Comparison of ENCODE assay signal across 22 cellular contexts in the genomic region with DNA sequence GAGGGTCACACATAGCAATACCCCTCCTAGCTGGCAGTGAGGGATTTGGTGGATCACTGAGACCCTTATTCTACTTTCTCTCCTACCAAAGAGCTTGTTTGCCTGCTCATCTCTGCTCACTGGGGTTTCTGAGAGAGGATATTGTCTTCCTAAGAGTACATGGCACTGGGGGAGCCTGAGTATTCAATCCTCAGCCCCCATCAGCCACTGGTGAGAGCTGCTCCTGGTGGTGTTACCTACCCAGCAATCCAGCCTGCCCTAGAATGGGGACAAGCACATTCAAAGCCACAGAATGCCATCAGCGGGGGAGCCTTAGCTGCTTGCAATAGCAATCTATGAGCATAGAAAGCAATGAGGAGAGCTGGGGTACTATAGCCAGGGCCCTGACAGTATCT.
"Had no signal": no experiment of that assay in that cellular context is flagged by ENCODE, and none has a peak within 500 bp of the region (broad histone marks: within the 10 kb centered on the region; RNA-seq: fewer than 3 reads in every experiment).

No MANE protein-coding gene starts in this region.

- H3K36me3 ChIP-seq: adrenal gland, Peyer's patch, SJCRH30 had no signal

- H3K9ac ChIP-seq: SK-N-SH had no signal

- H3K27me3 ChIP-seq: adrenal gland, Peyer's patch, SJCRH30 had no signal

- DNase-seq: activated CD4-positive, alpha-beta T cell treated with anti-CD3 and anti-CD28 coated beads for 4 hours; activated CD8-positive, alpha-beta memory T cell treated with anti-CD3 and anti-CD28 coated beads, Interleukin-2, amount 50 U/mL, for 4 hours; activated CD8-positive, alpha-beta T cell treated with anti-CD3 and anti-CD28 coated beads for 36 hours; activated naive CD4-positive, alpha-beta T cell treated with anti-CD3 and anti-CD28 coated beads, Interleukin-2, amount 50 U/mL, for 16 hours; activated naive CD8-positive, alpha-beta T cell treated with anti-CD3 and anti-CD28 coated beads, Interleukin-2, amount 10 ng/mL, durations not matched to agents 7 days and 5 days; activated T-cell treated with anti-CD3 and anti-CD28 coated beads, Interleukin-2, amount 50 U/mL, for 72 hours; adrenal gland; aorta; Kasumi-1; KBM-7; NCI-H1105 treated with DMSO at 0.1 percent for 48 hours; NCI-H1436 treated with DMSO at 0.1 percent for 48 hours; NCI-H187; NCI-H2081; NCI-H510A treated with DMSO at 0.1 percent for 48 hours; NCI-H69; Peyer's patch; Right ventricle myocardium superior; SK-N-SH had no signal

- ATAC-seq: activated CD4-positive, CD25-positive, alpha-beta regulatory T cell treated with anti-CD3 and anti-CD28 coated beads, Interleukin-2, amount 50 U/mL, for 24 hours; activated CD8-positive, alpha-beta T cell treated with anti-CD3 and anti-CD28 coated beads for 36 hours; activated T-cell treated with anti-CD3 and anti-CD28 coated beads, Interleukin-2, amount 50 U/mL, for 72 hours had no signal

- H3K4me2 ChIP-seq: SK-N-SH had no signal

- H3K27ac ChIP-seq: adrenal gland, RWPE1, SJCRH30 had no signal

- H3K4me3 ChIP-seq: adrenal gland, Peyer's patch, SJCRH30 had no signal

- H3K9me3 ChIP-seq: adrenal gland, Peyer's patch, SJCRH30, SK-N-SH had no signal

- H3K4me1 ChIP-seq: adrenal gland, Peyer's patch had no signal
